ENCODE assay signal across 10 cellular contexts in the genomic region with DNA sequence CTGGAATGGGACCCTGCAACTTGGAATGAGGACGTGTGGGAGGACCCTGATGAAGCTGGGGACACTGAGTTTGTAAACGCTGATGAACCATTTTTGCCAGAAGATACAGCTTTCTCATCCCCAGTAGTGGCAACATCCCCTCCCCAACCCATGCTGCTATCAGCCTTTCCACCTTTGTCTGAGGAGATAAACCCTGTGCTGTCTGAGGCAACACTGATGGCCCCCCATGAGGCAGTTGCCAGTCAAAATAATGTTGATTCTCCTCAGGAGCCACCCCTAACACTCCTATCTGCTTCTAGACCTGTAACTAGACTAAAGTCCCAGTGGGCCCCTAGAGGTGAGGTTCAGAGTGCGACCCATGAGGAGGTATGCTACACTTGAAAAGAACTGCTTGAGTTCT. TPM values are rescaled to one million over a fixed set of nuclear protein-coding genes. Genes with fewer than 3 reads are reported as not detected.
"Had no signal": no experiment of that assay in that cellular context is flagged by ENCODE, and none has a peak within 500 bp of the region (broad histone marks: within the 10 kb centered on the region; RNA-seq: fewer than 3 reads in every experiment).

No MANE protein-coding gene starts in this region.

- ATAC-seq: HepG2 had no signal

- FAIRE-seq: H54, HepG2 had no signal

- H3K27ac Mint-ChIP-seq: H9, IgD-negative memory B cell had no signal

- H3K4me1 Mint-ChIP-seq: IgD-negative memory B cell had no signal

- H2AFZ ChIP-seq: GM23248 had no signal

- H3K27ac ChIP-seq: GM23248, HL-60 had no signal

- H3K4me3 Mint-ChIP-seq: H9 had no signal

- DNase-seq: GM23248, GOT3, H9, HCEC 1CT, KG1 had no signal

- H3K4me3 ChIP-seq: GM23248 had no signal

- H3K9ac ChIP-seq: GM23248 had no signal

RNA-seq across cellular contexts. Expression of gene RNASE9, which starts 7.5 kb away (rescaled TPM):
- total RNA-seq: GM23248, H9, HepG2, HT1080 had no signal
- polyA plus RNA-seq: GM23248, HepG2, IgD-negative memory B cell had no signal

RNA-seq across cellular contexts. Expression of gene RNASE11, which starts 19.4 kb away (rescaled TPM):
- total RNA-seq: GM23248, H9, HepG2, HT1080 had no signal
- polyA plus RNA-seq: GM23248, HepG2, IgD-negative memory B cell had no signal

RNA-seq across cellular contexts. Expression of gene RNASE12, which starts 22.8 kb away (rescaled TPM):
- total RNA-seq: GM23248, H9, HepG2, HT1080 had no signal
- polyA plus RNA-seq: GM23248, HepG2, IgD-negative memory B cell had no signal
